ENCODE assay signal across 8 cellular contexts in the genomic region with DNA sequence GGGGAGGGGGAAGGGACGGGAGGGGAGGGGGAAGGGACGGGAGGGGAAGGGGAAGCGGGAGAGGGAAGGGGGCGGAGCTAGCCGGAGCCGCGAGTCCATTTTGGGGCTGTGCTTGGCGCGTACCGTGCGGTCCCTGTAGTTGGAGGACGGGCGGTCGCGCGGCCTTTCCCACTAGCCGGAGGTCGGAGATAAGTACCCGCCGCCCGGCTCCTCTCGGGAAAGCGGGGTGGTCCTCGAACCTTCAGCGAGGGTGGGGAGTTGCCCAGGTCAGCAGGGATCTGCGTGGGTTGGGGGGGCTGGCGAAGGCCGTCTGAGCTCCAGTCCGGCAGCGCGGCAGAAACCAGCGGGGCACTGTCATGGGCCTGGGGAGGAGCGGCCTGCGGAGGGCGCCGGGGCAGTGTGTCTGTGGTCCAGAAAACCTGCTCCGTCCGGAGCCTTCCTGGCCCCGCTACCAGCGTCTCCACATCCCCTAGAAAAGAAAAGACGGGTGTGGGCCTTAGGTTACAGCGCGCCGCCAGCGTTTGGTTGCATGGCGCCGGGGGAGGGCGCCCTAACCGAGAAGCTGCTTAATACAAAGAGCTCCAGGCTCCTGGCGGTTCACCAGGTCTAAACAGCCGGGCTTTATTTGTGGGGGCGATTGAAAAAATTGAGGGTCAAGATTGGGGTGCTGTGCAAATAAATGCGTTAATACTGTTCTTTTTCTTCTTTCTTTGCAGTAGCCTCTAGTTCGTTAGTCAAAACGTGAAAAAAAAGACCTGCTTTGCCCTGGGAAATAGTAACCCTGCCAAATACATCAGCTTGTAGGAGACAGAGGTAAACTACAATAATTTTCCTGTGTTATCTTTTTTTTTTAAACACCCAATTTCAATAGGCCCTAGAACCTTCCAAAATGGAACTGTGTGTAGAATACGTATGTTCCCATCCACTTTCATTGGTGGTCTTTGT. TPM values are rescaled to one million over a fixed set of nuclear protein-coding genes. Genes with fewer than 3 reads are reported as not detected.
DNase-seq lines count a peak whose midpoint lies in the region; ATAC-seq lines count a peak whose summit lies in the region.

A gene with protein sequence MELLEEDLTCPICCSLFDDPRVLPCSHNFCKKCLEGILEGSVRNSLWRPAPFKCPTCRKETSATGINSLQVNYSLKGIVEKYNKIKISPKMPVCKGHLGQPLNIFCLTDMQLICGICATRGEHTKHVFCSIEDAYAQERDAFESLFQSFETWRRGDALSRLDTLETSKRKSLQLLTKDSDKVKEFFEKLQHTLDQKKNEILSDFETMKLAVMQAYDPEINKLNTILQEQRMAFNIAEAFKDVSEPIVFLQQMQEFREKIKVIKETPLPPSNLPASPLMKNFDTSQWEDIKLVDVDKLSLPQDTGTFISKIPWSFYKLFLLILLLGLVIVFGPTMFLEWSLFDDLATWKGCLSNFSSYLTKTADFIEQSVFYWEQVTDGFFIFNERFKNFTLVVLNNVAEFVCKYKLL (plus strand): TSS at position 92 of the 945 bp plus-strand sequence. CDS start 14,899 bp downstream, outside the sequence.

- peak; percentile 77 for ATAC-seq in GM21619 (IDR thresholded peaks at IDR 0.05; ENCODE audit: unreplicated experiment)
- ATAC-seq in naive thymus-derived CD8-positive, alpha-beta T cell = peak; percentile 83 to 88

- peak within 1 kb of the TSS; percentile 86 for H3K4me3 ChIP-seq in Jurkat, Clone E6-1 (ENCODE audit: low read length)

- no peaks in the 10 kb centered on the region for H3K27me3 Mint-ChIP-seq in naive thymus-derived CD8-positive, alpha-beta T cell

- peaks cover 0 to 43% (median 6%) of the 10 kb centered on the region in 3 donors for H3K36me3 Mint-ChIP-seq in naive thymus-derived CD8-positive, alpha-beta T cell

- POLR2A ChIA-PET in naive thymus-derived CD8-positive, alpha-beta T cell (lab: Charles Lee) = interaction anchor here (0.6 to 3.2 kb wide), 17 partner anchors 27 to 1456 kb away, joined by 3 to 61 read pairs (median 4); a partner anchor contains a TSS

- no peaks in the 10 kb centered on the region for H3K9me3 Mint-ChIP-seq in naive thymus-derived CD8-positive, alpha-beta T cell

- H3K27ac Mint-ChIP-seq in naive thymus-derived CD8-positive, alpha-beta T cell = peak within 1 kb of the TSS; percentile 83 to 94 (median 89)

- peak within 1 kb of the TSS; percentile 82 to 93 (median 85) for H3K4me3 Mint-ChIP-seq in naive thymus-derived CD8-positive, alpha-beta T cell

- DNase-seq in DMS79 treated with DMSO at 0.1 percent for 48 hours (lab: John Stamatoyannopoulos, UW) (peak; percentile 68), RPMI7951 (ENCODE audit: low read depth) (peak; percentile 83), fibroblast of gingiva (ENCODE audit: low read depth) (peak; percentile 89)
- peak; percentile 81 for DNase-seq in Jurkat, Clone E6-1 (ENCODE audit: low read depth, low spot score)
- DNase-seq in activated T-helper 1 cell treated with anti-CD3 and anti-CD28 coated beads, Interleukin-2, amount 50 U/mL, for 16 hours (ENCODE audit: low read depth in 1 of 2, low spot score in 1 of 2) = peak; percentile 68 to 70
- DNase-seq in naive thymus-derived CD8-positive, alpha-beta T cell = peak; percentile 64 to 86 (median 76)
- DNase-seq in stimulated activated naive CD4-positive, alpha-beta T cell (lab: John Stamatoyannopoulos, UW) = peak; percentile 54 to 92 (median 82)

- peaks cover 8 to 55% (median 38%) of the 10 kb centered on the region in 4 donors for H3K4me1 Mint-ChIP-seq in naive thymus-derived CD8-positive, alpha-beta T cell

RNA-seq across cellular contexts. Expression of the gene that starts here (rescaled TPM):
- 26.1 TPM for polyA plus RNA-seq in Jurkat, Clone E6-1 (2012; ENCODE audit: insufficient read depth, insufficient read length)
- 7.4 and 8.4 TPM in 2 replicates for total RNA-seq in RPMI7951 (2014; rRNA removed; shearing (Covaris generic))
- total RNA-seq in naive thymus-derived CD8-positive, alpha-beta T cell = 10 to 100 TPM; 17.9 to 21.0 TPM
- 1 to 10 TPM; 7.3 to 8.5 (median 7.5) TPM for polyA plus RNA-seq in naive thymus-derived CD8-positive, alpha-beta T cell

Comparison
In these comparisons a context has a peak if more than half of its experiments do, and no peak if none do; other contexts are left out.
1. Peak in every context shown above with its lines: DNase-seq, ATAC-seq and H3K4me3 ChIP-seq.